In the genomic region with DNA sequence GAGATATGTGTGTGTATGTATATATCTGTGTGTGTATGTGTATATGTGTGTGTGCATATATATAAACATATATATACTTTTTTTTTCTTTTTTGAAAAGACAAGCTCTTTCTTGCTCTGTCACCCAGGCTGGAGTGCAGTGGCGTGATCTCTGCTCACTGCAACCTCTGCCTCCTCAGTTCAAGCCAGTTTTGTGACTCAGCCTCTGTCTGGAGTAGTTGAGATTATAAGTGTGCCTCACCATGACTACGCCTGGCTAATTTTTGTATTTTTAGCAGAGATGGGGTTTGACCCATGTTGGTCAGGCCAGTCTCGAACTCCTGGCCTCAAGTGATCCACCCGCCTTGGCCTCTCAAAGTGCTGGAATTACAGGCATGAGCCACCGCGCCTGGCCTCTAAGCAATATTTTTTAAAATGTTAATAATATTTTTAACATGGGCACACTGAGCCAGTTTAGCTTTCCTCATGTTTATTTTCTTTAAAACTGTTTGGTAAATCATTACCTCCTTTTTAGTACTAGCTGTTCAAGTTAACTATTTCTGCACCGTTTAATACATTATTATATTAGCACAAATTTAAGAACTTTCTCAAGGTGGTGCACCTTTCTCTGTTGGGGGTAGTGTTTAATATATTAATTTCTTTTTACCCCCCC, we compare ENCODE assay signal across 1 cellular context.
A peak's percentile ranks its signal among the peaks of the same experiment; 100 is the strongest.
TF ChIP-seq lines count a peak whose summit lies in the region.

No MANE protein-coding gene starts in this region.

TF ChIP-seq in HepG2, 621 proteins besides CTCF, POLR2A, EP300 and RAD21 (continued from another document):
- TF ChIP-seq, protein P1, sequence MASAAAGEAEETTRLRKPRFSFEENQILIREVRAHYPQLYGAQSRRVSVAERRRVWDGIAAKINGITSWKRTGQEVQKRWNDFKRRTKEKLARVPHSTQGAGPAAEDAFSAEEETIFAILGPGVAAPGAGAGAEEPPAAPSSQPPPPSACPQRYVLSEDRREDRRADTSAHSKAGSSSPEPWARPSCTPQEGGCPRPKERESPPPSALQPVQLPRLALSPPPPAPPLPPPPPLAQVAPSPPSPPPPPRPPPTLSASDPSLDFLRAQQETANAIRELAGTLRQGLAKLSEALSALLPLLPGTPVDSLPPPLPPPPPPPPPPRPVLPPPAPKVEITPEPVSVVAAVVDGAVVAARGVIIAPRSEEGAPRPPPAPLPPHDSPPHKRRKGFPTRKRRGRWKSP (CRISPR knock-in tag; IDR thresholded peaks at IDR 0.05): no peak
- TF ChIP-seq XBP1 (CRISPR knock-in tag; IDR thresholded peaks at IDR 0.05) (no peak), ZNF530 (CRISPR knock-in tag; IDR thresholded peaks at IDR 0.05; ENCODE audit: low read depth) (no peak), MXD1 (CRISPR knock-in tag; IDR thresholded peaks at IDR 0.05) (no peak), SALL1 (CRISPR knock-in tag; IDR thresholded peaks at IDR 0.05) (peak; percentile 88; the same call in 1 of the 2 replicates), ZNF431 (CRISPR knock-in tag; IDR thresholded peaks at IDR 0.05; ENCODE audit: borderline replicate concordance, low read depth) (no peak), POLR2AphosphoS5 (IDR thresholded peaks at IDR 0.05; ENCODE audit: low read depth, low read length) (no peak), AKAP8 (CRISPR knock-in tag; IDR thresholded peaks at IDR 0.05) (no peak), ZNF652 (CRISPR knock-in tag; IDR thresholded peaks at IDR 0.05; ENCODE audit: borderline replicate concordance, low read depth) (peak; percentile 95), TGIF2 (CRISPR knock-in tag; IDR thresholded peaks at IDR 0.05) (no peak), HES4 (CRISPR knock-in tag; IDR thresholded peaks at IDR 0.05; ENCODE audit: borderline replicate concordance) (no peak), FOSL2 (CRISPR knock-in tag; IDR thresholded peaks at IDR 0.05) (peak; percentile 47; the same call in 1 of the 2 replicates), HOXA7 (CRISPR knock-in tag; IDR thresholded peaks at IDR 0.05) (no peak), U2AF1 (optimal IDR thresholded peaks at IDR 0.05; ENCODE audit: low read depth, low read length) (no peak), ZBTB33 (CRISPR knock-in tag; IDR thresholded peaks at IDR 0.05) (no peak), YEATS4 (CRISPR knock-in tag; IDR thresholded peaks at IDR 0.05; ENCODE audit: borderline replicate concordance) (peak; percentile 32; the same call in 1 of the 2 replicates), ZFP90 (CRISPR knock-in tag; IDR thresholded peaks at IDR 0.05; ENCODE audit: borderline replicate concordance) (0 out of 2 replicates have a peak, but pooled peaks have one; percentile 35), POGZ (CRISPR knock-in tag; IDR thresholded peaks at IDR 0.05) (no peak), GATA4 (IDR thresholded peaks at IDR 0.05; ENCODE audit: borderline replicate concordance, low read depth) (no peak), ZNF251 (CRISPR knock-in tag; IDR thresholded peaks at IDR 0.05) (no peak), ZMYM4 (CRISPR knock-in tag; IDR thresholded peaks at IDR 0.05) (peak; percentile 18; the same call in 1 of the 2 replicates), DZIP1 (CRISPR knock-in tag; IDR thresholded peaks at IDR 0.05) (no peak)
- TF ChIP-seq, protein P2, sequence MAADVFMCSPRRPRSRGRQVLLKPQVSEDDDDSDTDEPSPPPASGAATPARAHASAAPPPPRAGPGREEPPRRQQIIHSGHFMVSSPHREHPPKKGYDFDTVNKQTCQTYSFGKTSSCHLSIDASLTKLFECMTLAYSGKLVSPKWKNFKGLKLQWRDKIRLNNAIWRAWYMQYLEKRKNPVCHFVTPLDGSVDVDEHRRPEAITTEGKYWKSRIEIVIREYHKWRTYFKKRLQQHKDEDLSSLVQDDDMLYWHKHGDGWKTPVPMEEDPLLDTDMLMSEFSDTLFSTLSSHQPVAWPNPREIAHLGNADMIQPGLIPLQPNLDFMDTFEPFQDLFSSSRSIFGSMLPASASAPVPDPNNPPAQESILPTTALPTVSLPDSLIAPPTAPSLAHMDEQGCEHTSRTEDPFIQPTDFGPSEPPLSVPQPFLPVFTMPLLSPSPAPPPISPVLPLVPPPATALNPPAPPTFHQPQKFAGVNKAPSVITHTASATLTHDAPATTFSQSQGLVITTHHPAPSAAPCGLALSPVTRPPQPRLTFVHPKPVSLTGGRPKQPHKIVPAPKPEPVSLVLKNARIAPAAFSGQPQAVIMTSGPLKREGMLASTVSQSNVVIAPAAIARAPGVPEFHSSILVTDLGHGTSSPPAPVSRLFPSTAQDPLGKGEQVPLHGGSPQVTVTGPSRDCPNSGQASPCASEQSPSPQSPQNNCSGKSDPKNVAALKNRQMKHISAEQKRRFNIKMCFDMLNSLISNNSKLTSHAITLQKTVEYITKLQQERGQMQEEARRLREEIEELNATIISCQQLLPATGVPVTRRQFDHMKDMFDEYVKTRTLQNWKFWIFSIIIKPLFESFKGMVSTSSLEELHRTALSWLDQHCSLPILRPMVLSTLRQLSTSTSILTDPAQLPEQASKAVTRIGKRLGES (CRISPR knock-in tag; IDR thresholded peaks at IDR 0.05; ENCODE audit: borderline replicate concordance): no peak
- TF ChIP-seq, protein P3, sequence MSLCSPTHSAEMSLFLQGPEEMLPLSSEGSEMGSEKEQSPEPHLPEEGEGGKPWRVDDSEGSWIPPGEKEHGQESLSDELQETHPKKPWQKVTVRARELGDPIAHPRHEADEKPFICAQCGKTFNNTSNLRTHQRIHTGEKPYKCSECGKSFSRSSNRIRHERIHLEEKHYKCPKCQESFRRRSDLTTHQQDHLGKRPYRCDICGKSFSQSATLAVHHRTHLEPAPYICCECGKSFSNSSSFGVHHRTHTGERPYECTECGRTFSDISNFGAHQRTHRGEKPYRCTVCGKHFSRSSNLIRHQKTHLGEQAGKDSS (CRISPR knock-in tag; IDR thresholded peaks at IDR 0.05; ENCODE audit: borderline replicate concordance, low read depth): no peak
- TF ChIP-seq, protein P4, sequence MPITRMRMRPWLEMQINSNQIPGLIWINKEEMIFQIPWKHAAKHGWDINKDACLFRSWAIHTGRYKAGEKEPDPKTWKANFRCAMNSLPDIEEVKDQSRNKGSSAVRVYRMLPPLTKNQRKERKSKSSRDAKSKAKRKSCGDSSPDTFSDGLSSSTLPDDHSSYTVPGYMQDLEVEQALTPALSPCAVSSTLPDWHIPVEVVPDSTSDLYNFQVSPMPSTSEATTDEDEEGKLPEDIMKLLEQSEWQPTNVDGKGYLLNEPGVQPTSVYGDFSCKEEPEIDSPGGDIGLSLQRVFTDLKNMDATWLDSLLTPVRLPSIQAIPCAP (CRISPR knock-in tag; IDR thresholded peaks at IDR 0.05; ENCODE audit: low read depth): no peak
